In genomic region chr11:125112235-125112604, GRCh38 we compare ENCODE assay signal across 8 cellular contexts. TPM values are rescaled to one million over a fixed set of nuclear protein-coding genes. Genes with fewer than 3 reads are reported as not detected.
DNase-seq lines count a peak whose midpoint lies in the region; ATAC-seq, FAIRE-seq and TF ChIP-seq lines count a peak whose summit lies in the region.

No MANE protein-coding gene starts in this region.

- no peak for ATAC-seq in activated CD4-positive, alpha-beta T cell treated with anti-CD3 and anti-CD28 coated beads for 36 hours
- ATAC-seq in activated naive CD4-positive, alpha-beta T cell treated with anti-CD3 and anti-CD28 coated beads, Interleukin-2, amount 50 U/mL, for 72 hours = no peak
- ATAC-seq in HG03108 (IDR thresholded peaks at IDR 0.05; ENCODE audit: unreplicated experiment) = no peak

- CTCF ChIA-PET in activated CD4-positive, alpha-beta T cell treated with anti-CD3 and anti-CD28 coated beads for 36 hours (lab: Charles Lee) = interaction anchor here (0.6 to 5.8 kb wide), 5 partner anchors 13 to 227 kb away, joined by 3 to 45 read pairs (median 7); partner anchors contain the start of gene CCDC15

- peak overlapping the region; percentile 59 for H3K27ac ChIP-seq in substantia nigra (ENCODE audit: low read depth, low read length, poor library complexity, severe bottlenecking)

- peak overlapping the region; percentile 95 for H3K27ac Mint-ChIP-seq in activated CD4-positive, alpha-beta T cell treated with anti-CD3 and anti-CD28 coated beads for 36 hours
- peak overlapping the region; percentile 86 to 92 for H3K27ac Mint-ChIP-seq in activated naive CD4-positive, alpha-beta T cell treated with anti-CD3 and anti-CD28 coated beads, Interleukin-2, amount 50 U/mL, for 72 hours

- peaks cover 18% of the 10 kb centered on the region for H3K4me1 Mint-ChIP-seq in activated CD4-positive, alpha-beta T cell treated with anti-CD3 and anti-CD28 coated beads for 36 hours

- peaks cover 7% of the 10 kb centered on the region for H3K9me3 Mint-ChIP-seq in activated CD4-positive, alpha-beta T cell treated with anti-CD3 and anti-CD28 coated beads for 36 hours (ENCODE audit: low read depth)
- H3K9me3 Mint-ChIP-seq in activated naive CD4-positive, alpha-beta T cell treated with anti-CD3 and anti-CD28 coated beads, Interleukin-2, amount 50 U/mL, for 72 hours = peaks cover 7 to 16% of the 10 kb centered on the region in 2 donors

- H3K4me3 Mint-ChIP-seq in activated CD4-positive, alpha-beta T cell treated with anti-CD3 and anti-CD28 coated beads for 36 hours = peak overlapping the region; percentile 93

- no peak for TF ChIP-seq CTCF in D721Med (IDR thresholded peaks at IDR 0.05; ENCODE audit: insufficient read depth, missing control alignments)

- FAIRE-seq in islet of Langerhans (lab: Jason Lieb, UNC) (peak; percentile 79), D721Med (lab: Jason Lieb, UNC) (no peak)

- POLR2A ChIA-PET in activated CD4-positive, alpha-beta T cell treated with anti-CD3 and anti-CD28 coated beads for 36 hours (lab: Charles Lee) = interaction anchor here (0.5 kb wide), 2 partner anchors 96 to 513 kb away, joined by 3 to 5 read pairs; partner anchors contain the start of gene CHEK1

- no peak for DNase-seq in activated CD4-positive, alpha-beta T cell treated with anti-CD3 and anti-CD28 coated beads for 36 hours
- no peak for DNase-seq in activated CD4-positive, alpha-beta T cell treated with anti-CD3 and anti-CD28 coated beads, Interleukin-2, amount 50 U/mL, for 4 hours
- no peak for DNase-seq in activated naive CD4-positive, alpha-beta T cell treated with anti-CD3 and anti-CD28 coated beads, Interleukin-2, amount 50 U/mL, for 72 hours (ENCODE audit: low spot score in 2 of 2)
- DNase-seq in substantia nigra (lab: John Stamatoyannopoulos, UW) (peak in 3 of 49 donors; percentile 18 to 26 (median 22)), D721Med (ENCODE audit: insufficient read length, low spot score) (no peak), HuH-7.5 (ENCODE audit: low spot score) (no peak)

- intact Hi-C loops in activated CD4-positive, alpha-beta T cell treated with anti-CD3 and anti-CD28 coated beads for 36 hours (cut with DNase I, micrococcal nuclease) = loop anchor here (5.0 kb wide), 3 partner anchors 440 to 1155 kb away; partner anchors contain the start of genes EI24 (in 1 of the 2), FOXRED1 (in 1 of the 2), SIAE (in 1 of the 2) and SPA17 (in 1 of the 2)

- peaks cover 5% of the 10 kb centered on the region for H3K36me3 Mint-ChIP-seq in activated CD4-positive, alpha-beta T cell treated with anti-CD3 and anti-CD28 coated beads for 36 hours (ENCODE audit: low read depth)
- H3K36me3 Mint-ChIP-seq in activated naive CD4-positive, alpha-beta T cell treated with anti-CD3 and anti-CD28 coated beads, Interleukin-2, amount 50 U/mL, for 72 hours = peaks cover 16 to 20% of the 10 kb centered on the region in 2 donors

- peaks cover 3% of the 10 kb centered on the region for H3K27me3 Mint-ChIP-seq in activated CD4-positive, alpha-beta T cell treated with anti-CD3 and anti-CD28 coated beads for 36 hours

RNA-seq across cellular contexts. Expression of gene TMEM218, which starts 0.8 kb away (rescaled TPM):
- 10 to 100 TPM; 11.3 TPM for total RNA-seq in activated CD4-positive, alpha-beta T cell treated with anti-CD3 and anti-CD28 coated beads for 36 hours
- total RNA-seq in activated naive CD4-positive, alpha-beta T cell treated with anti-CD3 and anti-CD28 coated beads, Interleukin-2, amount 50 U/mL, for 72 hours = 10 to 100 TPM; 10.1 to 10.8 TPM

RNA-seq across cellular contexts. Expression of gene SLC37A2, which starts 49.1 kb away (rescaled TPM):
- total RNA-seq in activated CD4-positive, alpha-beta T cell treated with anti-CD3 and anti-CD28 coated beads for 36 hours = under 1 TPM; 0.41 to 0.76 TPM
- 1 to 10 TPM in 1 of 2 donors, under 1 TPM in 1; 0.56 to 1.8 TPM for total RNA-seq in activated naive CD4-positive, alpha-beta T cell treated with anti-CD3 and anti-CD28 coated beads, Interleukin-2, amount 50 U/mL, for 72 hours

RNA-seq across cellular contexts. Expression of gene PKNOX2, which starts 52.3 kb away (rescaled TPM):
- total RNA-seq in activated CD4-positive, alpha-beta T cell treated with anti-CD3 and anti-CD28 coated beads for 36 hours = not detected
- total RNA-seq in activated naive CD4-positive, alpha-beta T cell treated with anti-CD3 and anti-CD28 coated beads, Interleukin-2, amount 50 U/mL, for 72 hours = under 1 TPM in 1 of 2 donors, not detected in 1; 0.08 TPM
